17 cellular contexts compared by ENCODE assay signal in the genomic region with DNA sequence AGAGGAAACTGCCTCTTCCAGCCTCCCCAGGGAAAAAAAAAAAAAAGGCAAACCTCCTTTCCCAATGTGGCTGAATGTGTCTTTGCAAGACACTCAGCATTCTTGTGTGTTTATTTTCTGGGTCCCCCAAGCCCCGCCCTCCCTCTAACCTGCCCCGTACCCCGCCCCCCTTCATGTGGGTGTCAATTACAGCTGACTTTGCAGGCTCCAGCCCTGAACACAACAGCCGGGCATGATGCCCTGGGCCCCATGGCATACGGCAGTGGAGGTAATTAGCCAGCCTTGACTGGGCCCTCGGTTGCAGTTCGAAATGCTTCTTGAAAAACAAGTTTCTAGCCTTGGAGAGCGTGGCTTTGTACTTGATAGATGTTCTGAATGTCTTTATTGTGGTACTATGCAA.
DNase-seq lines count a peak whose midpoint lies in the region; TF ChIP-seq lines count a peak whose summit lies in the region.
"Had no signal": no experiment of that assay in that cellular context is flagged by ENCODE, and none has a peak within 500 bp of the region (broad histone marks: within the 10 kb centered on the region; RNA-seq: fewer than 3 reads in every experiment).

No MANE protein-coding gene starts in this region.

- peaks cover 3% of the 10 kb centered on the region for H3K4me1 Mint-ChIP-seq in type B pancreatic cell (ENCODE audit: unreplicated experiment)
- H3K4me1 Mint-ChIP-seq: CD4-positive, alpha-beta memory T cell had no signal

- no peak overlapping the region for H3K27ac ChIP-seq in spleen
- H3K27ac ChIP-seq: A549, C4-2B had no signal

- TF ChIP-seq CTCF in type B pancreatic cell (conservative IDR thresholded peaks at IDR 0.05) (no peak), spleen (IDR thresholded peaks at IDR 0.05 in 8 of 11, conservative IDR thresholded peaks at IDR 0.05 in 3 of 11) (no peak)

- H3K4me1 ChIP-seq in spleen, result no peaks in the 10 kb centered on the region
- H3K4me1 ChIP-seq: A549, BE2C, HAP-1 had no signal

- no peaks in the 10 kb centered on the region for H3K9me3 Mint-ChIP-seq in type B pancreatic cell

- H3K4me3 Mint-ChIP-seq in type B pancreatic cell, result no peak overlapping the region
- H3K4me3 Mint-ChIP-seq: CD4-positive, alpha-beta memory T cell; IgD-negative memory B cell had no signal

- H3K36me3 Mint-ChIP-seq in type B pancreatic cell, result no peaks in the 10 kb centered on the region
- H3K36me3 Mint-ChIP-seq: CD4-positive, alpha-beta memory T cell; IgD-negative memory B cell had no signal

- H3K27me3 Mint-ChIP-seq in type B pancreatic cell, result no peaks in the 10 kb centered on the region
- H3K27me3 Mint-ChIP-seq: CD4-positive, alpha-beta memory T cell; IgD-negative memory B cell had no signal

- H3K27ac Mint-ChIP-seq in type B pancreatic cell, result peak overlapping the region; percentile 63
- H3K27ac Mint-ChIP-seq: CD4-positive, alpha-beta memory T cell; IgD-negative memory B cell had no signal

- no peak overlapping the region for H3K4me3 ChIP-seq in spleen
- H3K4me3 ChIP-seq: A549, HAP-1 had no signal

- DNase-seq in DMS153 treated with DMSO at 0.1 percent for 48 hours (lab: John Stamatoyannopoulos, UW; ENCODE audit: unreplicated experiment) (peak; percentile 6), NCI-H1694 (lab: John Stamatoyannopoulos, UW) (peak; percentile 50), left kidney (ENCODE audit: low read depth, low spot score) (peak; percentile 39), type B pancreatic cell (ENCODE audit: extremely low spot score, unreplicated experiment) (no peak), middle frontal gyrus (ENCODE audit: extremely low spot score, low spot score) (no peak), spleen (no peak)
- no peak for DNase-seq in activated CD8-positive, alpha-beta memory T cell treated with anti-CD3 and anti-CD28 coated beads, Interleukin-2, amount 50 U/mL, for 48 hours
- DNase-seq: BE2C; CD4-positive, alpha-beta memory T cell; COR-L47; DMS79; GOT3; KG1 had no signal

- no peak for TF ChIP-seq POLR2A in spleen (IDR thresholded peaks at IDR 0.05)

- intact Hi-C loops in spleen (cut with DNase I; ENCODE audit: low total_unique reads), result no loop called here

- no peaks in the 10 kb centered on the region for H3K36me3 ChIP-seq in spleen
- H3K36me3 ChIP-seq: BE2C, HAP-1 had no signal

- 59 to 82% (median 77%) methylated on average over 8 of the region's 8 CpGs for WGBS in spleen, 5 donors

- H3K27me3 ChIP-seq in spleen (replicated peaks in 1 of 7), result no peaks in the 10 kb centered on the region
- H3K27me3 ChIP-seq: BE2C had no signal

- peaks cover 0 to 10% (median 0%) of the 10 kb centered on the region in 8 donors for H3K9me3 ChIP-seq in spleen
- H3K9me3 ChIP-seq: A549, BE2C, HAP-1 had no signal

Comparison
In these comparisons a context has a peak if more than half of its experiments do, and no peak if none do; other contexts are left out.
1. DNase-seq: peak in DMS153 treated with DMSO at 0.1 percent for 48 hours (single experiment), NCI-H1694 (single experiment) and left kidney (single experiment); none in type B pancreatic cell (single experiment), middle frontal gyrus (single experiment), activated CD8-positive, alpha-beta memory T cell treated with anti-CD3 and anti-CD28 coated beads, Interleukin-2, amount 50 U/mL, for 48 hours (single experiment) and spleen (single experiment).